8 cellular contexts compared by ENCODE assay signal in genomic region chr1:198157241-198157846, GRCh38. TPM values are rescaled to one million over a fixed set of nuclear protein-coding genes. Genes with fewer than 3 reads are reported as not detected.
A peak's percentile ranks its signal among the peaks of the same experiment; 100 is the strongest.
DNase-seq lines count a peak whose midpoint lies in the region; ATAC-seq and TF ChIP-seq lines count a peak whose summit lies in the region.

No MANE protein-coding gene starts in this region.

- H3K27ac ChIP-seq in HUES64 (ENCODE audit: low read depth, low read length) (peak overlapping the region; percentile 74; the same call in 1 of the 2 replicates), OCI-LY1 (ENCODE audit: low read depth, low read length, poor library complexity, severe bottlenecking) (peak overlapping the region; percentile 62)

- TF ChIP-seq CTCF in Calu3 (IDR thresholded peaks at IDR 0.05; ENCODE audit: unreplicated experiment) = no peak
- TF ChIP-seq CTCF in OCI-LY1 (IDR thresholded peaks at IDR 0.05; ENCODE audit: low read length) = no peak

- no peaks in the 10 kb centered on the region for H3K9me2 ChIP-seq in OCI-LY1 (ENCODE audit: low read depth, low read length)

- no peaks in the 10 kb centered on the region for H3K9me3 Mint-ChIP-seq in Calu3 (ENCODE audit: low read depth, unreplicated experiment)

- no peaks in the 10 kb centered on the region for H3K9me3 ChIP-seq in HUES64 (ENCODE audit: insufficient read depth, low read depth, low read length)
- no peaks in the 10 kb centered on the region for H3K9me3 ChIP-seq in OCI-LY1 (ENCODE audit: low read length)

- peak; percentile 41 for ATAC-seq in GM21515 (IDR thresholded peaks at IDR 0.05; ENCODE audit: unreplicated experiment)

- H4K20me1 ChIP-seq in OCI-LY1 (ENCODE audit: insufficient read depth, low read length) = no peaks in the 10 kb centered on the region

- DNase-seq in Calu3 = peak; percentile 86
- peak; percentile 77 for DNase-seq in activated T-cell treated with anti-CD3 and anti-CD28 coated beads for 24 hours (ENCODE audit: low read depth)
- peak; percentile 84 for DNase-seq in epidermal melanocyte (ENCODE audit: insufficient read length, low spot score)
- DNase-seq in middle frontal gyrus (ENCODE audit: extremely low spot score, low spot score) = peak; percentile 90
- DNase-seq in stimulated activated CD8-positive, alpha-beta memory T cell treated with anti-CD3 and anti-CD28 coated beads, Interleukin-2, amount 100 ng/mL, for 1 hour (ENCODE audit: low read depth in 2 of 2) = peak; percentile 51 to 65

- H3K4me3 ChIP-seq in HUES64 (ENCODE audit: low read length) = peak overlapping the region; percentile 79
- H3K4me3 ChIP-seq in OCI-LY1 (ENCODE audit: low read depth, low read length, poor library complexity, severe bottlenecking) = peak overlapping the region; percentile 85

- CTCF ChIA-PET in Calu3 (lab: Charles Lee) = interaction anchor here (1.1 to 1.5 kb wide), 2 partner anchors 28 to 154 kb away, joined by 3 to 4 read pairs; no protein-coding TSS in a partner anchor

- under 1% methylated on average over 62 of the region's 62 CpGs for WGBS in HUES64

- H3K4me3 Mint-ChIP-seq in Calu3 (ENCODE audit: low read depth, unreplicated experiment) = peak overlapping the region; percentile 87

- H3K27ac Mint-ChIP-seq in Calu3 (ENCODE audit: unreplicated experiment) = peak overlapping the region; percentile 81

- H3K4me1 ChIP-seq in HUES64 (ENCODE audit: insufficient read depth, low read length) (peaks cover 23% of the 10 kb centered on the region), OCI-LY1 (ENCODE audit: insufficient read depth, low read length, severe bottlenecking) (peaks cover 36% of the 10 kb centered on the region)

- no peaks in the 10 kb centered on the region for H3K27me3 Mint-ChIP-seq in Calu3 (ENCODE audit: unreplicated experiment)

- H3K36me3 ChIP-seq in HUES64 (ENCODE audit: insufficient read depth, low read length) (no peaks in the 10 kb centered on the region), OCI-LY1 (ENCODE audit: insufficient read depth, low read length) (no peaks in the 10 kb centered on the region)

- H3K27me3 ChIP-seq in HUES64 (ENCODE audit: insufficient read depth, low read length) (no peaks in the 10 kb centered on the region), OCI-LY1 (ENCODE audit: insufficient read depth, low read length) (no peaks in the 10 kb centered on the region)

- peak overlapping the region; percentile 25; the same call in 1 of the 2 replicates for H2AFZ ChIP-seq in OCI-LY1 (ENCODE audit: low read length)

- peaks cover 24% of the 10 kb centered on the region for H3K79me2 ChIP-seq in OCI-LY1 (ENCODE audit: insufficient read depth, low read length)

- intact Hi-C loops in Calu3 (cut with micrococcal nuclease; ENCODE audit: unreplicated experiment) = loop anchor here (5.0 to 10.0 kb wide), 5 partner anchors 110 to 543 kb away; no protein-coding TSS in a partner anchor

- peaks cover 58% of the 10 kb centered on the region for H3K36me3 Mint-ChIP-seq in Calu3 (ENCODE audit: insufficient read depth, unreplicated experiment)

- no TSS peak for BruUV-seq in Calu3 (replicated peaks; lab: Mats Ljungman, UMichigan)

- H3K9ac ChIP-seq in HUES64 (ENCODE audit: low read depth, low read length) (peak overlapping the region; percentile 76), OCI-LY1 (ENCODE audit: low read length) (peak overlapping the region; percentile 83)

- peak overlapping the region; percentile 80 for H3K4me2 ChIP-seq in OCI-LY1 (ENCODE audit: low read length)

- H3K4me1 Mint-ChIP-seq in Calu3 (ENCODE audit: low read depth, unreplicated experiment) = peaks cover 51% of the 10 kb centered on the region

- H3F3A ChIP-seq in OCI-LY1 (ENCODE audit: insufficient read depth, low read length) = no peaks in the 10 kb centered on the region

RNA-seq across cellular contexts. Expression of gene NEK7, which starts 0.5 kb away (rescaled TPM):
- total RNA-seq in Calu3 (2022) = 136 and 145 TPM in 2 replicates
- 6.9 TPM for polyA plus RNA-seq in HUES64 (2013, experiment 1 of 2)
- 8.4 TPM for polyA plus RNA-seq in HUES64 (2013, experiment 2 of 2)

Comparison
In these comparisons a context has a peak if more than half of its experiments do, and no peak if none do; other contexts are left out.
1. Peak in every context shown above with its lines: DNase-seq, ATAC-seq, H3K4me3 ChIP-seq and H3K27ac ChIP-seq.